ENCODE assay signal across 9 cellular contexts in genomic region chr2:101272045-101272784, GRCh38. TPM values are rescaled to one million over a fixed set of nuclear protein-coding genes. Genes with fewer than 3 reads are reported as not detected.
A peak's percentile ranks its signal among the peaks of the same experiment; 100 is the strongest.
DNase-seq lines count a peak whose midpoint lies in the region; ATAC-seq, FAIRE-seq and TF ChIP-seq lines count a peak whose summit lies in the region.
"Had no signal": no experiment of that assay in that cellular context is flagged by ENCODE, and none has a peak within 500 bp of the region (broad histone marks: within the 10 kb centered on the region; RNA-seq: fewer than 3 reads in every experiment).

No MANE protein-coding gene starts in this region.

- no peaks in the 10 kb centered on the region for H3K79me1 ChIP-seq in neuronal stem cell (ENCODE audit: low read depth, low read length)

- FAIRE-seq in HepG2 (lab: Jason Lieb, UNC): no peak
- FAIRE-seq: colon had no signal

- H3K14ac ChIP-seq in neuronal stem cell (ENCODE audit: low read length): no peak overlapping the region

- H2AK5ac ChIP-seq in neuronal stem cell (ENCODE audit: low read depth, low read length): no peak overlapping the region

- H3K4me2 ChIP-seq in HepG2 (ENCODE audit: low read depth, low read length): no peak overlapping the region
- H3K4me2 ChIP-seq in neuronal stem cell (ENCODE audit: insufficient read depth, low read length, poor library complexity, severe bottlenecking): no peak overlapping the region

- H4K20me1 ChIP-seq in HepG2 (ENCODE audit: insufficient read depth, low read length): no peaks in the 10 kb centered on the region

- DNase-seq in HepG2 (ENCODE audit: low spot score) (no peak), NOMO-1 treated with dmso at 0.1 percent for 144 hours (lab: John Stamatoyannopoulos, UW; ENCODE audit: unreplicated experiment) (no peak), neuronal stem cell (ENCODE audit: low spot score) (no peak), NCI-H510A treated with DMSO at 0.1 percent for 48 hours (lab: John Stamatoyannopoulos, UW) (no peak), NCI-H2227 (lab: John Stamatoyannopoulos, UW; ENCODE audit: unreplicated experiment) (no peak)

- H3K9me3 ChIP-seq in HepG2 (ENCODE audit: low read length) (no peaks in the 10 kb centered on the region), neuronal stem cell (replicated peaks in 1 of 2; ENCODE audit: control insufficient read depth in 2 of 2, insufficient read depth in 1 of 2, low read depth in 1 of 2, low read length in 2 of 2) (no peaks in the 10 kb centered on the region)

- peaks cover 32% of the 10 kb centered on the region for H3K4me1 ChIP-seq in HepG2 (ENCODE audit: insufficient read depth, low read length)
- H3K4me1 ChIP-seq in neuronal stem cell (ENCODE audit: control insufficient read depth in 2 of 2, insufficient read depth in 1 of 2, low read depth in 1 of 2, low read length in 2 of 2): no peaks in the 10 kb centered on the region

- intact Hi-C loops in HepG2 (cut with micrococcal nuclease; ENCODE audit: unreplicated experiment): no loop called here

- H2BK12ac ChIP-seq in neuronal stem cell (ENCODE audit: low read length): no peak overlapping the region

- peak; percentile 76 for ATAC-seq in GM18861 (IDR thresholded peaks at IDR 0.05; ENCODE audit: unreplicated experiment)
- ATAC-seq in GM21526 (IDR thresholded peaks at IDR 0.05; ENCODE audit: low FRiP score, unreplicated experiment): peak; percentile 85
- peak; percentile 92 for ATAC-seq in HG03378 (IDR thresholded peaks at IDR 0.05; ENCODE audit: unreplicated experiment)
- no peak for ATAC-seq in HepG2

- TF ChIP-seq CTCF in HepG2 (CRISPR knock-in tag; IDR thresholded peaks at IDR 0.05): no peak

- H3K4me3 ChIP-seq in HepG2 (replicated peaks in 1 of 3; ENCODE audit: insufficient read depth in 1 of 3, low read depth in 2 of 3, low read length in 3 of 3) (no peak overlapping the region), neuronal stem cell (ENCODE audit: low read length in 2 of 2) (no peak overlapping the region)

- H3K23ac ChIP-seq in neuronal stem cell (ENCODE audit: low read depth, low read length, poor library complexity): no peak overlapping the region

- H3K9ac ChIP-seq in HepG2 (ENCODE audit: insufficient read depth, low read depth, low read length) (no peak overlapping the region), neuronal stem cell (ENCODE audit: low read depth, low read length, poor library complexity) (no peak overlapping the region)

- 83% methylated on average over 3 of the region's 3 CpGs for WGBS in HepG2 (ENCODE audit: low lambda C conversion rate)
- no CpG with 5 or more reads among the region's 3 CpGs for WGBS in neuronal stem cell (ENCODE audit: extremely low coverage in 2 of 2, insufficient read length in 2 of 2, insufficient replicate concordance in 1 of 2), 2 donors

- H3K27me3 ChIP-seq in HepG2 (ENCODE audit: control insufficient read depth in 1 of 2, insufficient read depth in 2 of 2, low read length in 2 of 2): no peaks in the 10 kb centered on the region
- H3K27me3 ChIP-seq in neuronal stem cell (ENCODE audit: control insufficient read depth in 3 of 3, insufficient read depth in 3 of 3, low read depth in 1 of 3, low read length in 3 of 3): no peaks in the 10 kb centered on the region

- no TSS peak for BruUV-seq in HepG2 (replicated peaks; lab: Mats Ljungman, UMichigan)

- no peak; a peak in 1 of 4 replicates for TF ChIP-seq POLR2A in HepG2 (IDR thresholded peaks at IDR 0.05; ENCODE audit: insufficient read depth in 1 of 2, low read depth in 2 of 2, low read length in 2 of 2)

- POLR2A ChIA-PET in HepG2 (lab: Yijun Ruan, JAX): interaction anchor here (2.7 kb wide), 1 partner anchor 19 kb away, joined by 10 read pairs; the partner anchor contains the start of gene CNOT11

- H3K36me3 ChIP-seq in HepG2 (replicated peaks in 1 of 2; ENCODE audit: control insufficient read depth in 1 of 2, insufficient read depth in 2 of 2, low read length in 2 of 2): peaks cover 19 to 73% of the 10 kb centered on the region in 2 experiments
- peaks cover 19 to 86% of the 10 kb centered on the region in 2 donors for H3K36me3 ChIP-seq in neuronal stem cell (replicated peaks in 1 of 2; ENCODE audit: control insufficient read depth in 2 of 2, insufficient read depth in 2 of 2, low read length in 2 of 2)

- H3K4ac ChIP-seq in neuronal stem cell (ENCODE audit: low read length): no peak overlapping the region

- no peaks in the 10 kb centered on the region for H3K79me2 ChIP-seq in HepG2 (ENCODE audit: insufficient read depth, low read length)

- H2BK5ac ChIP-seq in neuronal stem cell (ENCODE audit: low read length): no peak overlapping the region

- no peak overlapping the region for H2BK15ac ChIP-seq in neuronal stem cell (ENCODE audit: low read length)

- H3K27ac ChIP-seq in HepG2 (ENCODE audit: extremely low read length, insufficient read depth, low read length) (peak overlapping the region; percentile 1), neuronal stem cell (replicated peaks; ENCODE audit: low read length) (no peak overlapping the region)

- no peak overlapping the region for H2BK120ac ChIP-seq in neuronal stem cell (ENCODE audit: low read depth, low read length)

- no peak for TF ChIP-seq EP300 in HepG2 (IDR thresholded peaks at IDR 0.05; ENCODE audit: low read depth in 2 of 2, low read length in 2 of 2)
- no peak for TF ChIP-seq EP300 in HepG2 (CRISPR knock-in tag; IDR thresholded peaks at IDR 0.05; ENCODE audit: borderline replicate concordance)

- no peak overlapping the region for H4K91ac ChIP-seq in neuronal stem cell (ENCODE audit: low read depth, low read length, poor library complexity)

- H4K8ac ChIP-seq in neuronal stem cell (ENCODE audit: low read depth, low read length): no peak overlapping the region

- no peak overlapping the region for H3K18ac ChIP-seq in neuronal stem cell (ENCODE audit: low read length)

- TF ChIP-seq RAD21 in HepG2 (CRISPR knock-in tag; IDR thresholded peaks at IDR 0.05): no peak

- CTCF ChIA-PET in HepG2 (lab: Yijun Ruan, JAX; ENCODE audit: low intra/inter-chr PET ratio, low total read pairs): no interaction called here

- H2AFZ ChIP-seq in HepG2 (ENCODE audit: low read length) (no peak overlapping the region), neuronal stem cell (ENCODE audit: low read length) (no peak overlapping the region)

- in situ Hi-C loops in HepG2 (cut with HindIII; ENCODE audit: extremely low pct_ligation_motif_present, low pct_unique_long_range_greater_than_20kb): no loop called here

TF ChIP-seq in HepG2, 621 proteins besides CTCF, POLR2A, EP300 and RAD21 (continues in another document):
- TF ChIP-seq AGO2 (optimal IDR thresholded peaks at IDR 0.05; ENCODE audit: low read depth, low read length): peak; percentile 11
- no peak for TF ChIP-seq ARNT2 (CRISPR knock-in tag; IDR thresholded peaks at IDR 0.05; ENCODE audit: low read depth)

RNA-seq across cellular contexts. Expression of gene CNOT11, which starts 19.5 kb away (rescaled TPM):
- 100 and 114 TPM in 2 replicates for total RNA-seq in HepG2 (2016; rRNA removed; fragmentation: Illumina TruSeq; extraction: Trizol)
- total RNA-seq in HepG2 (2016; cell fraction: cytosol; rRNA removed; fragmentation: Illumina TruSeq; extraction: Trizol; ENCODE audit: low read depth): 34.2 and 39.4 TPM in 2 replicates
- total RNA-seq in HepG2 (2016; cell fraction: insoluble cytoplasmic fraction; rRNA removed; fragmentation: Illumina TruSeq; extraction: Trizol): 93.7 and 119 TPM in 2 replicates
- 65.8 and 70.3 TPM in 2 replicates for total RNA-seq in HepG2 (2016; cell fraction: membrane; rRNA removed; fragmentation: Illumina TruSeq; extraction: Trizol)
- total RNA-seq in HepG2 (2016; cell fraction: nucleus; rRNA removed; fragmentation: Illumina TruSeq; extraction: Trizol): 79.5 and 91.1 TPM in 2 replicates
- 202 and 209 TPM in 2 replicates for polyA plus RNA-seq in HepG2 (2011; rRNA removed)
- polyA plus RNA-seq in HepG2 (2011; cell fraction: cytosol; rRNA removed): 91.7 and 128 TPM in 2 replicates
- polyA plus RNA-seq in HepG2 (2011; cell fraction: nucleus; rRNA removed): 359 and 415 TPM in 2 replicates
- polyA plus RNA-seq in HepG2 (2012): 100 and 126 TPM in 2 replicates
- polyA plus RNA-seq in HepG2 (2016; cell fraction: cytosol; fragmentation: Illumina TruSeq; extraction: Trizol; ENCODE audit: low read depth): 35.1 and 35.8 TPM in 2 replicates
- 160 and 184 TPM in 2 replicates for polyA plus RNA-seq in HepG2 (2016; cell fraction: insoluble cytoplasmic fraction; fragmentation: Illumina TruSeq; extraction: Trizol; ENCODE audit: low read depth)
- 62.2 and 66.8 TPM in 2 replicates for polyA plus RNA-seq in HepG2 (2016; cell fraction: membrane; fragmentation: Illumina TruSeq; extraction: Trizol; ENCODE audit: low read depth)
- 277 TPM in 2 replicates for polyA plus RNA-seq in HepG2 (2016; cell fraction: nucleus; fragmentation: Illumina TruSeq; extraction: Trizol; ENCODE audit: insufficient read depth, low read depth)
- polyA minus RNA-seq in HepG2 (2011; rRNA and poly(A)+ RNA removed; ENCODE audit: low replicate concordance): 74.3 and 87.7 TPM in 2 replicates
- polyA minus RNA-seq in HepG2 (2011; cell fraction: cytosol; rRNA and poly(A)+ RNA removed): 102 and 132 TPM in 2 replicates
- polyA minus RNA-seq in HepG2 (2011; cell fraction: nucleus; rRNA and poly(A)+ RNA removed): 80.2 and 123 TPM in 2 replicates
- polyA plus RNA-seq in neuronal stem cell (2013, experiment 1 of 2): 38.9 TPM
- polyA plus RNA-seq in neuronal stem cell (2013, experiment 2 of 2): 39.3 TPM

RNA-seq across cellular contexts. Expression of gene RNF149, which starts 36.3 kb away (rescaled TPM):
- total RNA-seq in HepG2 (2016; rRNA removed; fragmentation: Illumina TruSeq; extraction: Trizol): 45.7 and 109 TPM in 2 replicates
- 31.6 and 37.7 TPM in 2 replicates for total RNA-seq in HepG2 (2016; cell fraction: cytosol; rRNA removed; fragmentation: Illumina TruSeq; extraction: Trizol; ENCODE audit: low read depth)
- total RNA-seq in HepG2 (2016; cell fraction: insoluble cytoplasmic fraction; rRNA removed; fragmentation: Illumina TruSeq; extraction: Trizol): 40.9 and 111 TPM in 2 replicates
- 40.3 and 50.9 TPM in 2 replicates for total RNA-seq in HepG2 (2016; cell fraction: membrane; rRNA removed; fragmentation: Illumina TruSeq; extraction: Trizol)
- 138 and 175 TPM in 2 replicates for total RNA-seq in HepG2 (2016; cell fraction: nucleus; rRNA removed; fragmentation: Illumina TruSeq; extraction: Trizol)
- polyA plus RNA-seq in HepG2 (2011; rRNA removed): 87.2 and 87.6 TPM in 2 replicates
- polyA plus RNA-seq in HepG2 (2011; cell fraction: cytosol; rRNA removed): 33.2 and 46.3 TPM in 2 replicates
- polyA plus RNA-seq in HepG2 (2011; cell fraction: nucleus; rRNA removed): 67.6 and 82.1 TPM in 2 replicates
- polyA plus RNA-seq in HepG2 (2012): 91.6 and 103 TPM in 2 replicates
- 12.2 and 15.7 TPM in 2 replicates for polyA plus RNA-seq in HepG2 (2016; cell fraction: cytosol; fragmentation: Illumina TruSeq; extraction: Trizol; ENCODE audit: low read depth)
- polyA plus RNA-seq in HepG2 (2016; cell fraction: insoluble cytoplasmic fraction; fragmentation: Illumina TruSeq; extraction: Trizol; ENCODE audit: low read depth): 37.5 and 38.4 TPM in 2 replicates
- 22.7 and 27.3 TPM in 2 replicates for polyA plus RNA-seq in HepG2 (2016; cell fraction: membrane; fragmentation: Illumina TruSeq; extraction: Trizol; ENCODE audit: low read depth)
- polyA plus RNA-seq in HepG2 (2016; cell fraction: nucleus; fragmentation: Illumina TruSeq; extraction: Trizol; ENCODE audit: insufficient read depth, low read depth): 273 and 274 TPM in 2 replicates
- 41.3 and 47.7 TPM in 2 replicates for polyA minus RNA-seq in HepG2 (2011; rRNA and poly(A)+ RNA removed; ENCODE audit: low replicate concordance)
- polyA minus RNA-seq in HepG2 (2011; cell fraction: cytosol; rRNA and poly(A)+ RNA removed): 41.9 and 57.0 TPM in 2 replicates
- polyA minus RNA-seq in HepG2 (2011; cell fraction: nucleus; rRNA and poly(A)+ RNA removed): 147 and 171 TPM in 2 replicates
- polyA plus RNA-seq in neuronal stem cell (2013, experiment 1 of 2): 16.8 TPM
- 17.8 TPM for polyA plus RNA-seq in neuronal stem cell (2013, experiment 2 of 2)
